ENCODE assay signal across 8 cellular contexts in genomic region chr12:452667-453210, GRCh38. TPM values are rescaled to one million over a fixed set of nuclear protein-coding genes. Genes with fewer than 3 reads are reported as not detected.
A peak's percentile ranks its signal among the peaks of the same experiment; 100 is the strongest.
DNase-seq lines count a peak whose midpoint lies in the region; ATAC-seq, FAIRE-seq and TF ChIP-seq lines count a peak whose summit lies in the region.
"Had no signal": no experiment of that assay in that cellular context is flagged by ENCODE, and none has a peak within 500 bp of the region (broad histone marks: within the 10 kb centered on the region; RNA-seq: fewer than 3 reads in every experiment).

No MANE protein-coding gene starts in this region.

- H3K36me3 ChIP-seq in ascending aorta: no peaks in the 10 kb centered on the region

- DNase-seq in GM19238 (ENCODE audit: insufficient read length, low spot score) (peak; percentile 43), ascending aorta (ENCODE audit: low spot score in 2 of 2) (no peak), urothelium cell line (ENCODE audit: low spot score) (no peak)
- peak; percentile 12 to 56 (median 25) for DNase-seq in activated CD4-positive, CD25-positive, alpha-beta regulatory T cell (lab: John Stamatoyannopoulos, UW)
- DNase-seq in central memory CD4-positive, alpha-beta T cell: peak; percentile 55
- peak; percentile 59 to 77 for DNase-seq in stimulated activated CD8-positive, alpha-beta memory T cell treated with anti-CD3 and anti-CD28 coated beads, Interleukin-15, amount 100 ng/mL, for 48 hours (ENCODE audit: low read depth in 2 of 2)

- no peaks in the 10 kb centered on the region for H3K9me3 ChIP-seq in ascending aorta

- no peak for FAIRE-seq in urothelium cell line (lab: Jason Lieb, UNC)

- no peaks in the 10 kb centered on the region for H3K4me1 ChIP-seq in ascending aorta

- peak in 1 of 3 experiments; percentile 47 for TF ChIP-seq CTCF in ascending aorta (IDR thresholded peaks at IDR 0.05)

- H3K27ac ChIP-seq in ascending aorta: no peak overlapping the region
- H3K27ac ChIP-seq: SK-N-MC had no signal

- no peak for ATAC-seq in GM21423 (IDR thresholded peaks at IDR 0.05; ENCODE audit: unreplicated experiment)

- no peak overlapping the region for H3K4me3 ChIP-seq in ascending aorta
- H3K4me3 ChIP-seq: SK-N-MC had no signal

- intact Hi-C loops in ascending aorta (cut with DNase I): loop anchor here (1.0 kb wide), 1 partner anchor 95 kb away; no protein-coding TSS in a partner anchor

- no peaks in the 10 kb centered on the region for H3K27me3 ChIP-seq in ascending aorta

RNA-seq across cellular contexts. Expression of gene B4GALNT3, which starts 7.0 kb away (rescaled TPM):
- 10.4 TPM for total RNA-seq in ascending aorta

RNA-seq across cellular contexts. Expression of gene CCDC77, which starts 51.3 kb away (rescaled TPM):
- not detected for total RNA-seq in ascending aorta

Comparison
In these comparisons a context has a peak if more than half of its experiments do, and no peak if none do; other contexts are left out.
1. DNase-seq: peak in GM19238 (single experiment), activated CD4-positive, CD25-positive, alpha-beta regulatory T cell (4 of 4), central memory CD4-positive, alpha-beta T cell (single experiment) and stimulated activated CD8-positive, alpha-beta memory T cell treated with anti-CD3 and anti-CD28 coated beads, Interleukin-15, amount 100 ng/mL, for 48 hours (2 of 2); none in ascending aorta (0 of 2) and urothelium cell line (single experiment).